9 cellular contexts compared by ENCODE assay signal in the genomic region with DNA sequence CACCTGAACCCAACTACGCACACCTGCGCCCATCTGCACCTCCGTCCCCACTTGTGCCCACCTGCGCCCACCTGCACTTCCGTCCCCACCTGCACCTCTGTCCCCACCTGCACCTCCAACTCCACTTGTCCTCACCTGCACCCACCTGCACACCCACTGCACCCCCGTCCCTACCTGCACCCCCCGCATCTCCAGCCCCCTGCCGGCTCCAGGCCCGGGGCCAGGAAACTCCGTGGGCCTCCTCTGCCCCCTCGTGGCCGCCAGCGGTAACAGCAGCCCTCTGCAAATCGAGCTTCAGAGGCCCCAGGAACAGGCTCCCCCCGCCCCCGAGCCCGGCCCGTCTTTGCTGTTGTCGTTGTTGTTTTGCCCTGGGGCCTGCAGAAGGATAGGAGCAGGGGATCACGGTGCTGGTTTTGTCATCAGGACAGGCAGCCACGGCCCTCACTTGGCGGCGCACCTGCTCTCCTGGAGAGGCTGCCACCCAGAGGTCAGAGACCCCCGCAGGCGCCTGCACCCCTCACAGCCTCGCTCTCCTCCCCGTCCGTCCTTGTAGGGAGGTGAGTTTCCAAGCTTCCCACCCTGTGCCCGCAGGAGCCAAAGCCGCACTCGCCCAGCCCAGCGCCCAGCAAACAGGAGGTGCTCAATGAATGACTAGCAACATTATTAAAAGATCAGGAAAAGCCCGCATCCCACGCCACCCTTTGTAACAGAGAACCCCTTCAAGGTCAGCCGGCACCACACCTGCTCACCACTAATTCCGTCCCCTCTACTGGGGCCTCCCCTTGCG.
DNase-seq lines count a peak whose midpoint lies in the region; ATAC-seq and TF ChIP-seq lines count a peak whose summit lies in the region.
"Had no signal": no experiment of that assay in that cellular context is flagged by ENCODE, and none has a peak within 500 bp of the region (broad histone marks: within the 10 kb centered on the region; RNA-seq: fewer than 3 reads in every experiment).

No MANE protein-coding gene starts in this region.

- peaks cover 9% of the 10 kb centered on the region for H3F3A ChIP-seq in SK-N-SH (replicated peaks; ENCODE audit: insufficient read depth)

- POLR2A ChIA-PET in SK-N-SH (lab: Yijun Ruan, JAX): no interaction called here
- POLR2A ChIA-PET in activated naive CD8-positive, alpha-beta T cell treated with anti-CD3 and anti-CD28 coated beads, Interleukin-2, amount 10 ng/mL, durations not matched to agents 7 days and 5 days (lab: Charles Lee): interaction anchor here (0.9 to 1.9 kb wide), 8 partner anchors 16 to 214 kb away, joined by 3 to 29 read pairs (median 3); a partner anchor contains a TSS

- no peaks in the 10 kb centered on the region for H3K36me3 Mint-ChIP-seq in activated naive CD8-positive, alpha-beta T cell treated with anti-CD3 and anti-CD28 coated beads, Interleukin-2, amount 10 ng/mL, durations not matched to agents 7 days and 5 days

- H3K4me2 ChIP-seq in SK-N-SH: peak overlapping the region; percentile 55

- H3K9me3 ChIP-seq in SK-N-SH (no peaks in the 10 kb centered on the region), prostate gland (no peaks in the 10 kb centered on the region)

- H3K27me3 ChIP-seq in SK-N-SH (ENCODE audit: insufficient read depth) (no peaks in the 10 kb centered on the region), prostate gland (replicated peaks; ENCODE audit: insufficient read depth) (no peaks in the 10 kb centered on the region)

- H3K9me2 ChIP-seq in SK-N-SH: no peaks in the 10 kb centered on the region

- H3K4me3 ChIP-seq in SK-N-SH (ENCODE audit: low read depth in 2 of 2, low read length in 1 of 2) (0 out of 4 replicates have a peak overlapping the region, but pooled peaks of 1 of the 2 experiments have one; percentile 23), prostate gland (no peak overlapping the region)

- peak overlapping the region; percentile 47 for H3K4me3 Mint-ChIP-seq in activated naive CD8-positive, alpha-beta T cell treated with anti-CD3 and anti-CD28 coated beads, Interleukin-2, amount 10 ng/mL, durations not matched to agents 7 days and 5 days
- H3K4me3 Mint-ChIP-seq: stimulated activated naive CD8-positive, alpha-beta T cell treated with anti-CD3 and anti-CD28 coated beads, Interleukin-15, Interleukin-2, amounts not matched to agents 100 ng/mL and 50 ng/mL, for 24 hours had no signal

- no peaks in the 10 kb centered on the region for H4K20me1 ChIP-seq in SK-N-SH (ENCODE audit: insufficient read depth)

- TF ChIP-seq CTCF in SK-N-SH (IDR thresholded peaks at IDR 0.05) (peak; percentile 79), prostate gland (IDR thresholded peaks at IDR 0.05) (peak; percentile 69 to 88 (median 80))

- no peak overlapping the region for H3K9ac ChIP-seq in SK-N-SH

- H2AFZ ChIP-seq in SK-N-SH (ENCODE audit: low read depth): no peak overlapping the region

- H3K4me1 ChIP-seq in SK-N-SH (ENCODE audit: control insufficient read depth in 1 of 2, insufficient read depth in 2 of 2, low read depth in 1 of 2, low read length in 1 of 2) (peaks cover 0 to 3% of the 10 kb centered on the region in 2 experiments; a peak in 1 of 4 replicates), prostate gland (replicated peaks) (no peaks in the 10 kb centered on the region)

- H3K36me3 ChIP-seq in SK-N-SH (replicated peaks in 1 of 2; ENCODE audit: control insufficient read depth in 1 of 2, insufficient read depth in 2 of 2, low read length in 1 of 2): no peaks in the 10 kb centered on the region
- no peaks in the 10 kb centered on the region for H3K36me3 ChIP-seq in prostate gland

- intact Hi-C loops in cardiac septum (cut with DNase I): no loop called here
- intact Hi-C loops in prostate gland (cut with DNase I): no loop called here

- TF ChIP-seq POLR2A in prostate gland (IDR thresholded peaks at IDR 0.05): no peak

- CTCF ChIA-PET in SK-N-SH (lab: Yijun Ruan, JAX): interaction anchor here (0.5 to 6.3 kb wide), 52 partner anchors 10 to 1801 kb away, joined by 3 to 116 read pairs (median 4); a partner anchor contains a TSS

- peak; percentile 82 for DNase-seq in 8988T
- peak; percentile 88 for DNase-seq in GM19240 (ENCODE audit: insufficient read length, low spot score)
- DNase-seq in SK-N-SH: peak; percentile 94
- peak; percentile 85 for DNase-seq in activated naive CD8-positive, alpha-beta T cell treated with anti-CD3 and anti-CD28 coated beads, Interleukin-2, amount 10 ng/mL, durations not matched to agents 7 days and 5 days
- peak; percentile 86 for DNase-seq in cardiac septum (ENCODE audit: low spot score)
- DNase-seq in prostate gland (ENCODE audit: low spot score): peak; percentile 29

- no peaks in the 10 kb centered on the region for H3K79me2 ChIP-seq in SK-N-SH (ENCODE audit: insufficient read depth)

- TF ChIP-seq EP300 in SK-N-SH (IDR thresholded peaks at IDR 0.05; ENCODE audit: borderline replicate concordance in 1 of 2, low read depth in 1 of 2, low read length in 1 of 2): no peak

- peak; percentile 66 for TF ChIP-seq RAD21 in SK-N-SH (IDR thresholded peaks at IDR 0.05; ENCODE audit: low read length)

- H3K27ac Mint-ChIP-seq in activated naive CD8-positive, alpha-beta T cell treated with anti-CD3 and anti-CD28 coated beads, Interleukin-2, amount 10 ng/mL, durations not matched to agents 7 days and 5 days: no peak overlapping the region
- H3K27ac Mint-ChIP-seq: stimulated activated naive CD8-positive, alpha-beta T cell treated with anti-CD3 and anti-CD28 coated beads, Interleukin-15, Interleukin-2, amounts not matched to agents 100 ng/mL and 50 ng/mL, for 24 hours had no signal

- WGBS in SK-N-SH (ENCODE audit: low lambda C conversion rate): 36% methylated on average over 20 of the region's 37 CpGs
- WGBS in prostate gland: 22% methylated on average over 36 of the region's 37 CpGs

- peaks cover 2% of the 10 kb centered on the region for H3K4me1 Mint-ChIP-seq in activated naive CD8-positive, alpha-beta T cell treated with anti-CD3 and anti-CD28 coated beads, Interleukin-2, amount 10 ng/mL, durations not matched to agents 7 days and 5 days

- H3K27me3 Mint-ChIP-seq in activated naive CD8-positive, alpha-beta T cell treated with anti-CD3 and anti-CD28 coated beads, Interleukin-2, amount 10 ng/mL, durations not matched to agents 7 days and 5 days: peaks cover 19% of the 10 kb centered on the region

- H3K9me3 Mint-ChIP-seq in activated naive CD8-positive, alpha-beta T cell treated with anti-CD3 and anti-CD28 coated beads, Interleukin-2, amount 10 ng/mL, durations not matched to agents 7 days and 5 days: no peaks in the 10 kb centered on the region
- H3K9me3 Mint-ChIP-seq: stimulated activated naive CD8-positive, alpha-beta T cell treated with anti-CD3 and anti-CD28 coated beads, Interleukin-15, Interleukin-2, amounts not matched to agents 100 ng/mL and 50 ng/mL, for 24 hours had no signal

- H3K27ac ChIP-seq in SK-N-SH (ENCODE audit: low read depth in 2 of 2, low read length in 1 of 2) (no peak overlapping the region), prostate gland (no peak overlapping the region)

- ATAC-seq in activated naive CD8-positive, alpha-beta T cell treated with anti-CD3 and anti-CD28 coated beads, Interleukin-2, amount 10 ng/mL, durations not matched to agents 7 days and 5 days (ENCODE audit: low read depth): peak; percentile 82
- ATAC-seq in GM18870 (IDR thresholded peaks at IDR 0.05; ENCODE audit: unreplicated experiment): no peak
- no peak for ATAC-seq in GM18909 (IDR thresholded peaks at IDR 0.05; ENCODE audit: poor library complexity, unreplicated experiment)

TF ChIP-seq in SK-N-SH, 30 proteins besides CTCF, POLR2A, EP300 and RAD21:
- TF ChIP-seq SMC3 (IDR thresholded peaks at IDR 0.05; ENCODE audit: low read depth, low read length): peak; percentile 49
- no peak for TF ChIP-seq FOXM1 (IDR thresholded peaks at IDR 0.05; ENCODE audit: low read depth)

Comparison
In these comparisons a context has a peak if more than half of its experiments do, and no peak if none do; other contexts are left out.
1. DNase-seq: peak in every context shown above with its lines; median percentile 94 in SK-N-SH; 88 in GM19240; 86 in cardiac septum; 85 in activated naive CD8-positive, alpha-beta T cell treated with anti-CD3 and anti-CD28 coated beads, Interleukin-2, amount 10 ng/mL, durations not matched to agents 7 days and 5 days; 82 in 8988T; 29 in prostate gland.